In genomic region chr21:35164971-35165483, GRCh38 we compare ENCODE assay signal across 37 cellular contexts.
DNase-seq lines count a peak whose midpoint lies in the region; ATAC-seq, FAIRE-seq and TF ChIP-seq lines count a peak whose summit lies in the region.
"Had no signal": no experiment of that assay in that cellular context is flagged by ENCODE, and none has a peak within 500 bp of the region (broad histone marks: within the 10 kb centered on the region; RNA-seq: fewer than 3 reads in every experiment).

No MANE protein-coding gene starts in this region.

- no peak overlapping the region for H2BK5ac ChIP-seq in trophoblast cell (ENCODE audit: low read depth, low read length, poor library complexity)

- no peak overlapping the region for H3K23ac ChIP-seq in trophoblast cell (ENCODE audit: low read length)

- no peak overlapping the region for H3K18ac ChIP-seq in trophoblast cell (ENCODE audit: low read length)

- CTCF ChIA-PET in HEK293 (lab: Yijun Ruan, JAX) = no interaction called here
- CTCF ChIA-PET in K562 (lab: Yijun Ruan, JAX; ENCODE audit: low intra/inter-chr PET ratio) = no interaction called here
- CTCF ChIA-PET in naive thymus-derived CD4-positive, alpha-beta T cell (lab: Charles Lee) = no interaction called here

- FAIRE-seq in astrocyte (lab: Jason Lieb, UNC) = peak; percentile 54
- no peak for FAIRE-seq in K562 (lab: Jason Lieb, UNC)
- FAIRE-seq: A204.1, A549, D721Med had no signal

- DNase-seq in astrocyte (ENCODE audit: low read depth) (no peak), K562 (ENCODE audit: extremely low read depth in 1 of 4, low spot score in 3 of 4) (no peak), trophoblast cell (peak; percentile 52 to 82), NCI-H146 treated with DMSO at 0.1 percent for 48 hours (lab: John Stamatoyannopoulos, UW; ENCODE audit: unreplicated experiment) (no peak)
- DNase-seq in naive thymus-derived CD4-positive, alpha-beta T cell = no peak
- DNase-seq: 8988T; ACHN; AML-193; BE2C; C1 segment of cervical spinal cord; Caco-2; Calu3; CD4-positive, alpha-beta memory T cell; CD4-positive, alpha-beta T cell; CD4-positive, CD25-positive, alpha-beta regulatory T cell; CD8-positive, alpha-beta memory T cell; CD8-positive, alpha-beta T cell; COR-L47; DMS 273 treated with DMSO at 0.1 percent for 48 hours; DMS153; DMS53; DMS79; DMS79 treated with DMSO at 0.1 percent for 48 hours; DND-41; EL had no signal

- no peaks in the 10 kb centered on the region for H3K27me3 ChIP-seq in astrocyte (ENCODE audit: insufficient read depth, low read length)
- H3K27me3 ChIP-seq in K562 (ENCODE audit: control insufficient read depth in 2 of 2, insufficient read depth in 2 of 2, low read length in 2 of 2) = no peaks in the 10 kb centered on the region
- no peaks in the 10 kb centered on the region for H3K27me3 ChIP-seq in trophoblast cell (ENCODE audit: insufficient read depth, low read length)
- no peaks in the 10 kb centered on the region for H3K27me3 ChIP-seq in naive thymus-derived CD4-positive, alpha-beta T cell (ENCODE audit: control insufficient read depth in 2 of 2, insufficient read depth in 2 of 2, low read length in 2 of 2)
- H3K27me3 ChIP-seq: BE2C; BLaER1; BLaER1 treated with 17β-estradiol and CSF1 and Interleukin-3, amounts not matched to agents 10 nM and 100 nM had no signal

- no peak for TF ChIP-seq POLR2A in K562 (conservative IDR thresholded peaks at IDR 0.05)

- H3K4me1 ChIP-seq in HEK293 (ENCODE audit: control insufficient read depth, insufficient read depth, low read length) = no peaks in the 10 kb centered on the region
- peaks cover 2% of the 10 kb centered on the region for H3K4me1 ChIP-seq in astrocyte (ENCODE audit: insufficient read depth, low read length)
- peaks cover 0 to 8% of the 10 kb centered on the region in 2 experiments; a peak in 2 of 5 replicates for H3K4me1 ChIP-seq in K562 (replicated peaks in 1 of 2; ENCODE audit: control insufficient read depth in 2 of 2, insufficient read depth in 2 of 2, low read length in 2 of 2)
- no peaks in the 10 kb centered on the region for H3K4me1 ChIP-seq in trophoblast cell (ENCODE audit: control insufficient read depth in 1 of 2, insufficient read depth in 2 of 2, low read length in 2 of 2)
- H3K4me1 ChIP-seq in naive thymus-derived CD4-positive, alpha-beta T cell (ENCODE audit: control insufficient read depth in 2 of 2, insufficient read depth in 2 of 2, low read length in 2 of 2) = no peaks in the 10 kb centered on the region
- H3K4me1 ChIP-seq: A549, BE2C had no signal

- no TSS peak for BruUV-seq in K562 (replicated peaks; lab: Mats Ljungman, UMichigan)

- H4K8ac ChIP-seq in trophoblast cell (ENCODE audit: low read depth, low read length) = no peak overlapping the region

- H3K9me1 ChIP-seq in K562 (ENCODE audit: control insufficient read depth, insufficient read depth, low read length) = no peaks in the 10 kb centered on the region

- H2AFZ ChIP-seq in astrocyte (ENCODE audit: low read depth, low read length) (no peak overlapping the region), K562 (ENCODE audit: low read depth, low read length) (no peak overlapping the region), trophoblast cell (ENCODE audit: insufficient read depth, low read length, poor library complexity) (no peak overlapping the region)

- H3K9ac ChIP-seq in astrocyte (ENCODE audit: low read length) = no peak overlapping the region
- no peak overlapping the region for H3K9ac ChIP-seq in K562 (ENCODE audit: insufficient read depth in 1 of 2, low read depth in 2 of 2, low read length in 2 of 2)
- no peak overlapping the region for H3K9ac ChIP-seq in trophoblast cell (ENCODE audit: low read length)
- H3K9ac ChIP-seq: BLaER1; BLaER1 treated with 17β-estradiol and CSF1 and Interleukin-3, amounts not matched to agents 10 nM and 100 nM had no signal

- H2BK12ac ChIP-seq in trophoblast cell (ENCODE audit: low read length) = no peak overlapping the region

- POLR2A ChIA-PET in HEK293 (lab: Yijun Ruan, JAX) (no interaction called here), K562 (lab: Yijun Ruan, JAX) (no interaction called here)
- POLR2A ChIA-PET in naive thymus-derived CD4-positive, alpha-beta T cell (lab: Charles Lee) = no interaction called here

- H3K9me3 ChIP-seq in HEK293 (ENCODE audit: control insufficient read depth, insufficient read depth, low read depth, low read length) (no peaks in the 10 kb centered on the region), astrocyte (ENCODE audit: insufficient read depth, low read depth, low read length) (peaks cover 3% of the 10 kb centered on the region), K562 (replicated peaks; ENCODE audit: control insufficient read depth, insufficient read depth, low read depth, low read length) (no peaks in the 10 kb centered on the region), trophoblast cell (ENCODE audit: insufficient read depth, low read depth, low read length) (no peaks in the 10 kb centered on the region)
- no peaks in the 10 kb centered on the region for H3K9me3 ChIP-seq in naive thymus-derived CD4-positive, alpha-beta T cell (ENCODE audit: control insufficient read depth in 2 of 3, low read length in 3 of 3)
- H3K9me3 ChIP-seq: A549, BLaER1, Caco-2 had no signal

- no peaks in the 10 kb centered on the region for H3K79me2 ChIP-seq in astrocyte (ENCODE audit: insufficient read depth, low read length)
- no peaks in the 10 kb centered on the region for H3K79me2 ChIP-seq in K562 (ENCODE audit: control insufficient read depth, insufficient read depth, low read length)
- H3K79me2 ChIP-seq in trophoblast cell (ENCODE audit: control insufficient read depth, insufficient read depth, low read length, poor library complexity) = no peaks in the 10 kb centered on the region

- no peak overlapping the region for H3K4me3 Mint-ChIP-seq in astrocyte (ENCODE audit: unreplicated experiment)
- H3K4me3 Mint-ChIP-seq in naive thymus-derived CD4-positive, alpha-beta T cell = no peak overlapping the region
- H3K4me3 Mint-ChIP-seq: B cell; CD14-positive monocyte; CD4-positive, alpha-beta memory T cell; CD4-positive, alpha-beta T cell; CD8-positive, alpha-beta memory T cell; CD8-positive, alpha-beta T cell had no signal

- H3K27ac ChIP-seq in HEK293 (ENCODE audit: extremely low read depth, low read depth, low read length) (no peak overlapping the region), astrocyte (ENCODE audit: low read depth, low read length) (no peak overlapping the region), K562 (ENCODE audit: extremely low read depth, low read depth, low read length) (no peak overlapping the region), trophoblast cell (ENCODE audit: low read depth, low read length) (no peak overlapping the region)
- H3K27ac ChIP-seq in naive thymus-derived CD4-positive, alpha-beta T cell (ENCODE audit: low read depth, low read length) = no peak overlapping the region
- H3K27ac ChIP-seq: 22Rv1; A549; BLaER1; BLaER1 treated with 17β-estradiol and CSF1 and Interleukin-3, amounts not matched to agents 10 nM and 100 nM; C4-2B had no signal

- in situ Hi-C loops in K562 (cut with MboI) = no loop called here

- H3K4me2 ChIP-seq in astrocyte (ENCODE audit: low read length) = no peak overlapping the region
- H3K4me2 ChIP-seq in K562 (ENCODE audit: insufficient read depth, low read length) = no peak overlapping the region
- no peak overlapping the region for H3K4me2 ChIP-seq in trophoblast cell (ENCODE audit: low read length)
- H3K4me2 ChIP-seq: A549; BLaER1; BLaER1 treated with 17β-estradiol and CSF1 and Interleukin-3, amounts not matched to agents 10 nM and 100 nM had no signal

- no peak overlapping the region for H3K4ac ChIP-seq in trophoblast cell (ENCODE audit: low read depth, low read length)

- peaks cover 6% of the 10 kb centered on the region for H3K27me3 Mint-ChIP-seq in astrocyte (ENCODE audit: low read depth, unreplicated experiment)
- H3K27me3 Mint-ChIP-seq in naive thymus-derived CD4-positive, alpha-beta T cell = no peaks in the 10 kb centered on the region
- H3K27me3 Mint-ChIP-seq: B cell; CD4-positive, alpha-beta memory T cell; CD4-positive, alpha-beta T cell had no signal

- H3K79me1 ChIP-seq in trophoblast cell (ENCODE audit: low read length) = no peaks in the 10 kb centered on the region

- H3K4me1 Mint-ChIP-seq in astrocyte (ENCODE audit: low read depth, unreplicated experiment) = peaks cover 12% of the 10 kb centered on the region
- H3K4me1 Mint-ChIP-seq in naive thymus-derived CD4-positive, alpha-beta T cell = peaks cover 0 to 4% (median 0%) of the 10 kb centered on the region in 7 donors
- H3K4me1 Mint-ChIP-seq: CD14-positive monocyte; CD8-positive, alpha-beta memory T cell had no signal

- H3K14ac ChIP-seq in trophoblast cell (ENCODE audit: low read length) = no peak overlapping the region

- no peak overlapping the region for H2AK5ac ChIP-seq in trophoblast cell (ENCODE audit: low read length)

- no peak for TF ChIP-seq RAD21 in K562 (CRISPR knock-in tag; conservative IDR thresholded peaks at IDR 0.05 in 1 of 2, IDR thresholded peaks at IDR 0.05 in 1 of 2)

- H3K36me3 Mint-ChIP-seq in astrocyte (ENCODE audit: low read depth, unreplicated experiment) = peaks cover 3% of the 10 kb centered on the region
- H3K36me3 Mint-ChIP-seq in naive thymus-derived CD4-positive, alpha-beta T cell = peaks cover 0 to 5% (median 5%) of the 10 kb centered on the region in 5 donors
- H3K36me3 Mint-ChIP-seq: CD14-positive monocyte; CD4-positive, alpha-beta memory T cell; CD8-positive, alpha-beta memory T cell; CD8-positive, alpha-beta T cell had no signal

- TF ChIP-seq CTCF in HEK293 (tag by site-specific recombination; IDR thresholded peaks at IDR 0.05) (no peak), astrocyte (IDR thresholded peaks at IDR 0.05; ENCODE audit: insufficient read depth, low read depth, low read length) (no peak), K562 (IDR thresholded peaks at IDR 0.05 in 2 of 3, conservative IDR thresholded peaks at IDR 0.05 in 1 of 3; ENCODE audit: insufficient read depth in 2 of 3, low read depth in 1 of 3, low read length in 3 of 3) (no peak)

- no peak overlapping the region for H4K91ac ChIP-seq in trophoblast cell (ENCODE audit: low read depth, low read length)

- peaks cover 9% of the 10 kb centered on the region for H3K9me3 Mint-ChIP-seq in astrocyte (ENCODE audit: unreplicated experiment)
- peaks cover 0 to 21% (median 0%) of the 10 kb centered on the region in 11 donors for H3K9me3 Mint-ChIP-seq in naive thymus-derived CD4-positive, alpha-beta T cell
- H3K9me3 Mint-ChIP-seq: CD4-positive, alpha-beta T cell had no signal

- H3K4me3 ChIP-seq in HEK293 (ENCODE audit: low read depth, low read length) (no peak overlapping the region), astrocyte (ENCODE audit: insufficient read depth, low read depth, low read length) (no peak overlapping the region), K562 (no peak overlapping the region), trophoblast cell (ENCODE audit: low read depth, low read length) (no peak overlapping the region)
- H3K4me3 ChIP-seq in naive thymus-derived CD4-positive, alpha-beta T cell (ENCODE audit: low read length) = no peak overlapping the region
- H3K4me3 ChIP-seq: A549; BLaER1; BLaER1 treated with 17β-estradiol and CSF1 and Interleukin-3, amounts not matched to agents 10 nM and 100 nM had no signal

- intact Hi-C loops in K562 (cut with micrococcal nuclease) = no loop called here
- intact Hi-C loops in naive thymus-derived CD4-positive, alpha-beta T cell (cut with micrococcal nuclease) = no loop called here

- no peak overlapping the region for H4K12ac ChIP-seq in trophoblast cell (ENCODE audit: low read depth, low read length)

- H3K36me3 ChIP-seq in HEK293 (ENCODE audit: control insufficient read depth in 2 of 2, insufficient read depth in 1 of 2, low read length in 2 of 2) (no peaks in the 10 kb centered on the region), astrocyte (ENCODE audit: insufficient read depth, low read length) (no peaks in the 10 kb centered on the region), K562 (ENCODE audit: control insufficient read depth, insufficient read depth, low read length) (no peaks in the 10 kb centered on the region), trophoblast cell (ENCODE audit: control insufficient read depth in 1 of 2, insufficient read depth in 2 of 2, low read length in 2 of 2) (no peaks in the 10 kb centered on the region)
- H3K36me3 ChIP-seq in naive thymus-derived CD4-positive, alpha-beta T cell (ENCODE audit: control insufficient read depth in 2 of 3, insufficient read depth in 3 of 3, low read length in 3 of 3) = no peaks in the 10 kb centered on the region
- H3K36me3 ChIP-seq: BE2C; BLaER1; BLaER1 treated with 17β-estradiol and CSF1 and Interleukin-3, amounts not matched to agents 10 nM and 100 nM had no signal

- no peak overlapping the region for H2BK120ac ChIP-seq in trophoblast cell (ENCODE audit: insufficient read depth, low read length, poor library complexity)

- WGBS in K562 (ENCODE audit: insufficient coverage, low coverage, missing lambda C conversion rate) = 5% methylated on average over 3 of the region's 3 CpGs
- no CpG with 5 or more reads among the region's 3 CpGs for WGBS in trophoblast cell (ENCODE audit: extremely low coverage, insufficient coverage, insufficient read length)

- H4K20me1 ChIP-seq in astrocyte (ENCODE audit: insufficient read depth, low read length) (no peaks in the 10 kb centered on the region), K562 (replicated peaks; ENCODE audit: control insufficient read depth, insufficient read depth, low read length) (no peaks in the 10 kb centered on the region)
- H4K20me1 ChIP-seq: BLaER1; BLaER1 treated with 17β-estradiol and CSF1 and Interleukin-3, amounts not matched to agents 10 nM and 100 nM had no signal

- H3K27ac Mint-ChIP-seq in astrocyte (ENCODE audit: unreplicated experiment) = no peak overlapping the region
- H3K27ac Mint-ChIP-seq in naive thymus-derived CD4-positive, alpha-beta T cell = no peak overlapping the region
- H3K27ac Mint-ChIP-seq: B cell; CD14-positive monocyte; CD4-positive, alpha-beta memory T cell; CD4-positive, alpha-beta T cell; CD4-positive, CD25-positive, alpha-beta regulatory T cell; CD8-positive, alpha-beta memory T cell; CD8-positive, alpha-beta T cell had no signal

- no peak for TF ChIP-seq EP300 in K562 (IDR thresholded peaks at IDR 0.05; ENCODE audit: low read length)

- no peak for ATAC-seq in K562
- ATAC-seq in GM19023 (IDR thresholded peaks at IDR 0.05; ENCODE audit: unreplicated experiment) = no peak
- no peak for ATAC-seq in GM21390 (IDR thresholded peaks at IDR 0.05; ENCODE audit: unreplicated experiment)
- no peak for ATAC-seq in naive thymus-derived CD4-positive, alpha-beta T cell
- ATAC-seq: A549; CD8-positive, alpha-beta T cell had no signal

Comparison
In these comparisons a context has a peak if more than half of its experiments do, and no peak if none do; other contexts are left out.
1. DNase-seq: peak in trophoblast cell (2 of 2); none in astrocyte (single experiment), K562 (0 of 4), NCI-H146 treated with DMSO at 0.1 percent for 48 hours (single experiment) and naive thymus-derived CD4-positive, alpha-beta T cell (0 of 9).
2. Of the 44 proteins assayed by ChIP-seq in both K562 and HEK293: peak only in K562: none; only in HEK293: none; in both: ZNF146; in neither: 43.